Comparison of ENCODE assay signal across 16 cellular contexts in the genomic region with DNA sequence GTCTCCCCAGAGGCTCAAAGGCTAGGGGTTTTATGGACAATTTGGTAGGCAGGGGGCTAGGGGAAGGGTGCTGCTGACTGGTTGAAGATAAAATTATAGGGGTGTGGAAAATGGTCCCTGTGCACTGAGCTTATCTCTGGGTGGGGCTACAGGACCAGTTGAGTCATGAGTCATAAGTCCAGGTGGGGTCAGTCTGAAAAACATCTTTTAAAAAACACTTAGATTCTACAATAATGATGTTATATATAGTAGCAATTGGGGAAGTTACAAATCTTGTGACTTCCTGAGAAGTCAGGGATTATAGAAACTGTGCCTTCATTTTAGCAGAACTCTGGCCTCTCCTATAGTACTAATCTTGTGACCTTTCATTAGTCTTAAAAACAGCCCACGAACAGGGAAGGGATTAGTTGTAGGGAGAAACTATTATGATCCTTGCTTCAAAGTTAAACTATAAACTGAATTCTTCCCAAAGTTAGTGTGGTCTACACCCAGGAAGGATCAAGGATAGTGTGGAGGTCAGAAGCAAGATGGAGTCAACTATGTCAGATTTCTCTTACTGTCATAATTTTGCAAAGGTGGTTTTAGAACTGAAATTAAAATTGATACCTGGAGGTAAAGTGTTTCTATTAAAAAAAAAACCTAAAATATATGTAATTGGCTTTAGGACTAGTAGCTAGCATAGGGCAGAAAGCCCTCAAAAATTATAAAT.
"Had no signal": no experiment of that assay in that cellular context is flagged by ENCODE, and none has a peak within 500 bp of the region (broad histone marks: within the 10 kb centered on the region; RNA-seq: fewer than 3 reads in every experiment).

No MANE protein-coding gene starts in this region.

- H3K9me3 Mint-ChIP-seq: activated T-helper 2 cell treated with anti-CD3 and anti-CD28 coated beads, Interferon-gamma antibody, Interleukin-2, Interleukin-4, amounts not matched to agents 10 μg/mL and 5 μg/mL and 100 μg/mL, durations not matched to agents 14 hours and 24 hours and 36 hours had no signal

- H3K4me3 Mint-ChIP-seq: activated naive CD4-positive, alpha-beta T cell treated with anti-CD3 and anti-CD28 coated beads for 36 hours; naive thymus-derived CD8-positive, alpha-beta T cell had no signal

- H3K4me3 ChIP-seq: ascending aorta, breast epithelium, dorsolateral prefrontal cortex, esophagus squamous epithelium, left lung, transverse colon had no signal

- ATAC-seq: left lung; naive thymus-derived CD8-positive, alpha-beta T cell had no signal

- DNase-seq: activated CD4-positive, CD25-positive, alpha-beta regulatory T cell treated with anti-CD3 and anti-CD28 coated beads, Interleukin-2, amount 50 U/mL, for 72 hours; activated naive CD4-positive, alpha-beta T cell treated with anti-CD3 and anti-CD28 coated beads for 36 hours; dorsolateral prefrontal cortex; esophagus squamous epithelium; hippocampal formation; left lung; mammary epithelial cell; naive thymus-derived CD8-positive, alpha-beta T cell; stimulated activated CD4-positive, alpha-beta T cell treated with anti-CD3 and anti-CD28 coated beads, Interleukin-2, amount 100 ng/mL, for 48 hours; stimulated activated naive CD4-positive, alpha-beta T cell treated with Interleukin-2 at 50 U/mL for 16 hours; substantia nigra; T-helper 2 cell; transverse colon had no signal

- H3K27ac Mint-ChIP-seq: activated naive CD4-positive, alpha-beta T cell treated with anti-CD3 and anti-CD28 coated beads for 36 hours; activated T-helper 2 cell treated with anti-CD3 and anti-CD28 coated beads, Interferon-gamma antibody, Interleukin-2, Interleukin-4, amounts not matched to agents 10 μg/mL and 5 μg/mL and 100 μg/mL, durations not matched to agents 14 hours and 24 hours and 36 hours; naive thymus-derived CD8-positive, alpha-beta T cell had no signal

- H3K36me3 Mint-ChIP-seq: naive thymus-derived CD8-positive, alpha-beta T cell had no signal
